14 cellular contexts compared by ENCODE assay signal in the genomic region with DNA sequence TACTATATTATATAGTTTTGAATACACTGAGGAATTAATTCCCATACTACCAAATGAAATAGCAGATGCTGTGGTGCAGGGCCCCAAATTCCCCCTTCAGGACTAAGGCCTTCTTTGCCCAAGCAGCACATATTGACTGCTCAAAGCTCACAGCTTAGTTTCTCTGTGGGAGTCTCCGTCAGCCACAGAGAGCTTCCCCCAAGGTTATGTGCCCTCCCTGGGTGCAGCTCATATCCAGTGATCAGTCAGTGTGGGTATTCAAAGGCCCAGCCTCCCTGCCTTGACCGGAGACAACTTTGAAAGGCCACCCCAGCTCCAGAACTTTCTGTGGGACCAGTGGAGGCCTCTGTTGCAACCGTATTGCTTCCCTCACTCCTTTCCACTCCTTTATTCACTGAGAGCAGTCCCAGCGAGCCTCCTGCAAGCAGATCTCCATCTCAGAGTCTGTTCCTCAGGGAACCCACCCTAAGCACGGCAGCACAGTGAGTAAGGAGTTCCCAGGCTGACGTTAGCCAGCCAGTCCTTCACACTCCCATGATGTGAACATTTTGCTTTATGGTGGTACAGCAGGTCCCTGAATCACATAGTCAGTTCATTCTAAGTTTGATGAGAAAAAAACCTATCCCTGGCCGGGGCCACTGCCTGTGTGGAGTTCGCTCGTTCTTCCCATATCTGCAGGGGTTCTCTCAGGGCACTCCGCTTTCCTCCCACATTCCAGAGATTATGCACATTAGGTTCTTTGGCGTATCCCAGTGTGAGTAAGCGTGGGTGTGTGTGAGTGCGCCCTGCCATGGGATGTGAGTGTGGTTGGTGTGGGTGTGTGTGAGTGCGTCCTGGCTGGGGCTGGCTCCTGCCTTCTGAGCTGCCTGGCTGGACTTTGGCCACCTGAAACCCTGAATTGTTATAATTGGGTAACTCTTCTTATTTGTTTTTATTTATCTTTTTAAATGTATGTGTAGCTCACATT.
DNase-seq lines count a peak whose midpoint lies in the region; ATAC-seq and TF ChIP-seq lines count a peak whose summit lies in the region.
"Had no signal": no experiment of that assay in that cellular context is flagged by ENCODE, and none has a peak within 500 bp of the region (broad histone marks: within the 10 kb centered on the region; RNA-seq: fewer than 3 reads in every experiment).

No MANE protein-coding gene starts in this region.

- ATAC-seq in GM23338 (peak; percentile 68), GM21360 (IDR thresholded peaks at IDR 0.05; ENCODE audit: unreplicated experiment) (no peak)
- ATAC-seq in activated naive CD4-positive, alpha-beta T cell treated with anti-CD3 and anti-CD28 coated beads, Interleukin-2, amount 50 U/mL, for 72 hours, result no peak
- ATAC-seq: SK-N-SH treated with all-trans-retinoic acid at 6 μM for 48 hours; stimulated activated naive B cell treated with anti-CD40 and anti-IgM and Interleukin-4, amounts not matched to agents 10 μg/mL and 1 μg/mL and 100 μg/mL, for 72 hours had no signal

- TF ChIP-seq EP300 in esophagus muscularis mucosa (IDR thresholded peaks at IDR 0.05), result no peak

- H3K4me3 ChIP-seq in GM23338 (no peak overlapping the region), fibroblast of the aortic adventitia (ENCODE audit: low read depth, low read length) (no peak overlapping the region), esophagus muscularis mucosa (no peak overlapping the region)
- H3K4me3 ChIP-seq: cardiac muscle cell, esophagus squamous epithelium had no signal

- H3K4me2 ChIP-seq in GM23338, result no peak overlapping the region

- H3K4me3 Mint-ChIP-seq in GM23338, result no peak overlapping the region
- H3K4me3 Mint-ChIP-seq: nephron progenitor cell; stimulated activated naive B cell treated with anti-CD40 and anti-IgM and Interleukin-4, amounts not matched to agents 10 μg/mL and 1 μg/mL and 100 μg/mL, for 72 hours had no signal

- no peak overlapping the region for H2AFZ ChIP-seq in GM23338

- H3K27ac ChIP-seq in GM23338 (ENCODE audit: low read depth) (no peak overlapping the region), esophagus muscularis mucosa (replicated peaks in 1 of 4) (no peak overlapping the region)
- H3K27ac ChIP-seq: cardiac muscle cell, esophagus squamous epithelium had no signal

- 74% methylated on average over 14 of the region's 14 CpGs for WGBS in esophagus muscularis mucosa

- no peaks in the 10 kb centered on the region for H3K79me2 ChIP-seq in GM23338 (replicated peaks; ENCODE audit: insufficient read depth)

- H3K27me3 Mint-ChIP-seq in GM23338 (ENCODE audit: insufficient read depth, low read depth, poor library complexity), result no peaks in the 10 kb centered on the region

- 0 out of 2 replicates have a peak overlapping the region, but pooled peaks have one; percentile 50 for H3K27ac Mint-ChIP-seq in GM23338
- peak overlapping the region in 1 of 2 donors; percentile 19 for H3K27ac Mint-ChIP-seq in activated naive CD4-positive, alpha-beta T cell treated with anti-CD3 and anti-CD28 coated beads, Interleukin-2, amount 50 U/mL, for 72 hours
- H3K27ac Mint-ChIP-seq: nephron progenitor cell; stimulated activated naive B cell treated with anti-CD40 and anti-IgM and Interleukin-4, amounts not matched to agents 10 μg/mL and 1 μg/mL and 100 μg/mL, for 72 hours had no signal

- H3K4me1 Mint-ChIP-seq in GM23338, result peaks cover 12% of the 10 kb centered on the region; the same call in 2 of the 3 replicates
- H3K4me1 Mint-ChIP-seq: nephron progenitor cell; stimulated activated naive B cell treated with anti-CD40 and anti-IgM and Interleukin-4, amounts not matched to agents 10 μg/mL and 1 μg/mL and 100 μg/mL, for 72 hours had no signal

- TF ChIP-seq CTCF in GM23338 (conservative IDR thresholded peaks at IDR 0.05; ENCODE audit: low read depth in 2 of 2) (no peak), fibroblast of the aortic adventitia (IDR thresholded peaks at IDR 0.05; ENCODE audit: insufficient read depth, low read length) (no peak), esophagus muscularis mucosa (IDR thresholded peaks at IDR 0.05) (no peak)

- DNase-seq in GM23338 (ENCODE audit: low spot score) (peak; percentile 39), RPMI7951 (ENCODE audit: low read depth) (peak; percentile 81), fibroblast of the aortic adventitia (ENCODE audit: low read depth) (peak; percentile 96), occipital lobe (lab: John Stamatoyannopoulos, UW) (peak; percentile 34), NCI-H1436 (lab: John Stamatoyannopoulos, UW) (no peak), esophagus muscularis mucosa (ENCODE audit: extremely low spot score) (no peak)
- DNase-seq in activated naive CD4-positive, alpha-beta T cell treated with anti-CD3 and anti-CD28 coated beads, Interleukin-2, amount 50 U/mL, for 72 hours (ENCODE audit: low spot score in 2 of 2), result no peak
- DNase-seq: esophagus squamous epithelium; NCI-H1417 treated with DMSO at 0.1 percent for 48 hours; nephron progenitor cell; stimulated activated naive B cell treated with anti-CD40 and anti-IgM and Interleukin-4, amounts not matched to agents 10 μg/mL and 1 μg/mL and 100 μg/mL, for 72 hours had no signal

- H3K9me3 ChIP-seq in esophagus muscularis mucosa, result peaks cover 0 to 14% (median 1%) of the 10 kb centered on the region in 4 donors
- H3K9me3 ChIP-seq: esophagus squamous epithelium had no signal

- H3K4me1 ChIP-seq in GM23338 (ENCODE audit: insufficient read depth), result no peaks in the 10 kb centered on the region
- no peaks in the 10 kb centered on the region for H3K4me1 ChIP-seq in esophagus muscularis mucosa

- no peaks in the 10 kb centered on the region for H3K9me3 Mint-ChIP-seq in GM23338
- peaks cover 12 to 18% of the 10 kb centered on the region in 2 donors for H3K9me3 Mint-ChIP-seq in activated naive CD4-positive, alpha-beta T cell treated with anti-CD3 and anti-CD28 coated beads, Interleukin-2, amount 50 U/mL, for 72 hours

- H3F3A ChIP-seq in GM23338 (replicated peaks; ENCODE audit: low read depth), result no peaks in the 10 kb centered on the region

- no peak for TF ChIP-seq POLR2A in esophagus muscularis mucosa (IDR thresholded peaks at IDR 0.05; ENCODE audit: low read depth)

- peaks cover 2% of the 10 kb centered on the region; the same call in 1 of the 2 replicates for H3K9me2 ChIP-seq in GM23338 (ENCODE audit: insufficient read depth)

- H4K20me1 ChIP-seq in GM23338 (replicated peaks; ENCODE audit: insufficient read depth), result no peaks in the 10 kb centered on the region

- H3K27me3 ChIP-seq in GM23338 (ENCODE audit: insufficient read depth) (no peaks in the 10 kb centered on the region), esophagus muscularis mucosa (no peaks in the 10 kb centered on the region)
- H3K27me3 ChIP-seq: cardiac muscle cell, esophagus squamous epithelium had no signal

- intact Hi-C loops in esophagus muscularis mucosa (cut with DNase I), result no loop called here

- no peaks in the 10 kb centered on the region for H3K36me3 Mint-ChIP-seq in GM23338 (ENCODE audit: low read depth)
- H3K36me3 Mint-ChIP-seq in activated naive CD4-positive, alpha-beta T cell treated with anti-CD3 and anti-CD28 coated beads, Interleukin-2, amount 50 U/mL, for 72 hours, result peaks cover 8 to 21% of the 10 kb centered on the region in 2 donors

- no peaks in the 10 kb centered on the region for H3K36me3 ChIP-seq in GM23338 (ENCODE audit: insufficient read depth)
- H3K36me3 ChIP-seq in esophagus muscularis mucosa, result no peaks in the 10 kb centered on the region
- H3K36me3 ChIP-seq: cardiac muscle cell, esophagus squamous epithelium had no signal

TF ChIP-seq in GM23338, 12 proteins besides CTCF, POLR2A, EP300 and RAD21:
- TF ChIP-seq POLR2AphosphoS5 (IDR thresholded peaks at IDR 0.05; ENCODE audit: low read depth), result no peak

Comparison
In these comparisons a context has a peak if more than half of its experiments do, and no peak if none do; other contexts are left out.
1. DNase-seq: peak in GM23338 (single experiment), RPMI7951 (single experiment), fibroblast of the aortic adventitia (single experiment) and occipital lobe (single experiment); none in NCI-H1436 (single experiment), esophagus muscularis mucosa (single experiment) and activated naive CD4-positive, alpha-beta T cell treated with anti-CD3 and anti-CD28 coated beads, Interleukin-2, amount 50 U/mL, for 72 hours (0 of 2).